Comparison of ENCODE assay signal across 18 cellular contexts in the genomic region with DNA sequence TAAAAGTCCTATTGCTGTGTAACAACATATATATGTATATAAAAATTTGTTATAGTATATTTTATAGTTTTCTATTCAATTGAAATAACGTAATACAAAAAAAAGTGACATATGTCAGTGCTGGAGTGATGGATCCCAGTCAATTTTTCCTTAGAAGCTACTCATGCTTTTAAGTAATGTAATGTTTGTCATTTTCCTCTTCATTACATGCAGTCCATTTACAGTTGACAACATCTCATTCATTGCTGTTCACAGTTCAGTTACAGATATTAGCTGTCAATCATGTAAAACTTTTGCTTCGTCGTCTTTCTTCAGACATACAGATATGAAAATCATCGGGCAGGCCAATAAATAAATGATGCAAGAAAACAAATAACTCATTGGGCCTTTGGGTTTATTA.
DNase-seq lines count a peak whose midpoint lies in the region; ATAC-seq and TF ChIP-seq lines count a peak whose summit lies in the region.
"Had no signal": no experiment of that assay in that cellular context is flagged by ENCODE, and none has a peak within 500 bp of the region (broad histone marks: within the 10 kb centered on the region; RNA-seq: fewer than 3 reads in every experiment).

No MANE protein-coding gene starts in this region.

- no peaks in the 10 kb centered on the region for H4K20me1 ChIP-seq in neural cell (ENCODE audit: insufficient read depth)
- H4K20me1 ChIP-seq: BLaER1 treated with 17β-estradiol and CSF1 and Interleukin-3, amounts not matched to agents 10 nM and 100 nM had no signal

- ATAC-seq in right lobe of liver (no peak), GM21423 (IDR thresholded peaks at IDR 0.05; ENCODE audit: unreplicated experiment) (no peak)
- ATAC-seq: A549; CD8-positive, alpha-beta T cell had no signal

- no peak overlapping the region for H3K4me2 ChIP-seq in neural cell (ENCODE audit: low read length)
- H3K4me2 ChIP-seq: A549; BLaER1 treated with 17β-estradiol and CSF1 and Interleukin-3, amounts not matched to agents 10 nM and 100 nM had no signal

- H3K27ac ChIP-seq in neural cell (ENCODE audit: low read length), result peak overlapping the region; percentile 49
- no peak overlapping the region for H3K27ac ChIP-seq in right lobe of liver
- H3K27ac ChIP-seq: 22Rv1; A549; BLaER1 treated with 17β-estradiol and CSF1 and Interleukin-3, amounts not matched to agents 10 nM and 100 nM; C4-2B had no signal

- H3K9me2 ChIP-seq in neural cell (ENCODE audit: insufficient read depth, low read length), result no peaks in the 10 kb centered on the region

- H3K27me3 ChIP-seq in neural cell (ENCODE audit: insufficient read depth, low read depth, low read length), result no peaks in the 10 kb centered on the region
- no peaks in the 10 kb centered on the region for H3K27me3 ChIP-seq in right lobe of liver
- H3K27me3 ChIP-seq: BLaER1 treated with 17β-estradiol and CSF1 and Interleukin-3, amounts not matched to agents 10 nM and 100 nM had no signal

- no peak for TF ChIP-seq POLR2A in right lobe of liver (IDR thresholded peaks at IDR 0.05)

- 62% methylated on average over 4 of the region's 4 CpGs for WGBS in right lobe of liver (ENCODE audit: insufficient coverage, low coverage, low lambda C conversion rate, missing lambda C conversion rate)

- H3K4me1 ChIP-seq in right lobe of liver, result no peaks in the 10 kb centered on the region
- H3K4me1 ChIP-seq: A549; BLaER1 treated with 17β-estradiol and CSF1 and Interleukin-3, amounts not matched to agents 10 nM and 100 nM; Caco-2 had no signal

- no peaks in the 10 kb centered on the region for H3K9me3 ChIP-seq in neural cell (ENCODE audit: low read length)
- no peaks in the 10 kb centered on the region for H3K9me3 ChIP-seq in right lobe of liver
- H3K9me3 ChIP-seq: A549; BLaER1 treated with 17β-estradiol and CSF1 and Interleukin-3, amounts not matched to agents 10 nM and 100 nM had no signal

- POLR2A ChIA-PET in HEK293T (lab: Yijun Ruan, JAX), result no interaction called here

- no peaks in the 10 kb centered on the region for H3K79me2 ChIP-seq in neural cell (replicated peaks; ENCODE audit: insufficient read depth, low read length)

- no peak overlapping the region for H2AFZ ChIP-seq in neural cell (ENCODE audit: low read depth, low read length)

- CTCF ChIA-PET in HEK293T (lab: Yijun Ruan, JAX), result no interaction called here

- intact Hi-C loops in right lobe of liver (cut with DNase I), result no loop called here

- H3K36me3 ChIP-seq in neural cell (ENCODE audit: insufficient read depth, low read length), result no peaks in the 10 kb centered on the region
- H3K36me3 ChIP-seq in right lobe of liver, result no peaks in the 10 kb centered on the region
- H3K36me3 ChIP-seq: BLaER1 treated with 17β-estradiol and CSF1 and Interleukin-3, amounts not matched to agents 10 nM and 100 nM had no signal

- no peak for TF ChIP-seq CTCF in neural cell (IDR thresholded peaks at IDR 0.05; ENCODE audit: poor library complexity, severe bottlenecking)
- no peak for TF ChIP-seq CTCF in right lobe of liver (IDR thresholded peaks at IDR 0.05)

- H3K4me3 ChIP-seq in neural cell (ENCODE audit: low read length), result no peak overlapping the region
- H3K4me3 ChIP-seq in right lobe of liver, result no peak overlapping the region
- H3K4me3 ChIP-seq: A549; BLaER1 treated with 17β-estradiol and CSF1 and Interleukin-3, amounts not matched to agents 10 nM and 100 nM had no signal

- no peak for TF ChIP-seq RAD21 in neural cell (conservative IDR thresholded peaks at IDR 0.05)

- no peak overlapping the region for H3K9ac ChIP-seq in neural cell (ENCODE audit: low read length)
- H3K9ac ChIP-seq: BLaER1 treated with 17β-estradiol and CSF1 and Interleukin-3, amounts not matched to agents 10 nM and 100 nM had no signal

- TF ChIP-seq EP300 in neural cell (conservative IDR thresholded peaks at IDR 0.05; ENCODE audit: poor library complexity, severe bottlenecking), result peak; percentile 99

- DNase-seq in DMS153 (lab: John Stamatoyannopoulos, UW), result peak; percentile 57
- no peak for DNase-seq in DMS153 treated with DMSO at 0.1 percent for 48 hours (lab: John Stamatoyannopoulos, UW; ENCODE audit: unreplicated experiment)
- DNase-seq in DMS53 (lab: John Stamatoyannopoulos, UW), result peak; percentile 49
- no peak for DNase-seq in HEK293T (ENCODE audit: extremely low spot score)
- DNase-seq in right lobe of liver, result no peak
- DNase-seq: AML-193; Caco-2; Calu3; CD4-positive, alpha-beta T cell; CD8-positive, alpha-beta T cell; DMS79 treated with DMSO at 0.1 percent for 48 hours; GF-D8 had no signal

- no peaks in the 10 kb centered on the region for H3F3A ChIP-seq in neural cell (ENCODE audit: insufficient read depth, low read length, poor library complexity, severe bottlenecking)

TF ChIP-seq in HEK293T, 16 proteins besides CTCF, POLR2A, EP300 and RAD21:
- TF ChIP-seq, protein P1, sequence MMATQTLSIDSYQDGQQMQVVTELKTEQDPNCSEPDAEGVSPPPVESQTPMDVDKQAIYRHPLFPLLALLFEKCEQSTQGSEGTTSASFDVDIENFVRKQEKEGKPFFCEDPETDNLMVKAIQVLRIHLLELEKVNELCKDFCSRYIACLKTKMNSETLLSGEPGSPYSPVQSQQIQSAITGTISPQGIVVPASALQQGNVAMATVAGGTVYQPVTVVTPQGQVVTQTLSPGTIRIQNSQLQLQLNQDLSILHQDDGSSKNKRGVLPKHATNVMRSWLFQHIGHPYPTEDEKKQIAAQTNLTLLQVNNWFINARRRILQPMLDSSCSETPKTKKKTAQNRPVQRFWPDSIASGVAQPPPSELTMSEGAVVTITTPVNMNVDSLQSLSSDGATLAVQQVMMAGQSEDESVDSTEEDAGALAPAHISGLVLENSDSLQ (IDR thresholded peaks at IDR 0.05), result peak; percentile 34
- TF ChIP-seq L3MBTL2 (conservative IDR thresholded peaks at IDR 0.05), result no peak

TF ChIP-seq in neural cell, 6 proteins besides CTCF, POLR2A, EP300 and RAD21:
- TF ChIP-seq EZH2 (IDR thresholded peaks at IDR 0.05; ENCODE audit: borderline replicate concordance, insufficient read depth, low read length, poor library complexity, severe bottlenecking) (no peak), TAF1 (IDR thresholded peaks at IDR 0.05; ENCODE audit: low read depth) (no peak), SMC3 (conservative IDR thresholded peaks at IDR 0.05; ENCODE audit: poor library complexity) (no peak), POLR2AphosphoS5 (IDR thresholded peaks at IDR 0.05) (peak; percentile 85), MXI1 (conservative IDR thresholded peaks at IDR 0.05; ENCODE audit: poor library complexity, severe bottlenecking) (no peak)
- TF ChIP-seq, protein P2, sequence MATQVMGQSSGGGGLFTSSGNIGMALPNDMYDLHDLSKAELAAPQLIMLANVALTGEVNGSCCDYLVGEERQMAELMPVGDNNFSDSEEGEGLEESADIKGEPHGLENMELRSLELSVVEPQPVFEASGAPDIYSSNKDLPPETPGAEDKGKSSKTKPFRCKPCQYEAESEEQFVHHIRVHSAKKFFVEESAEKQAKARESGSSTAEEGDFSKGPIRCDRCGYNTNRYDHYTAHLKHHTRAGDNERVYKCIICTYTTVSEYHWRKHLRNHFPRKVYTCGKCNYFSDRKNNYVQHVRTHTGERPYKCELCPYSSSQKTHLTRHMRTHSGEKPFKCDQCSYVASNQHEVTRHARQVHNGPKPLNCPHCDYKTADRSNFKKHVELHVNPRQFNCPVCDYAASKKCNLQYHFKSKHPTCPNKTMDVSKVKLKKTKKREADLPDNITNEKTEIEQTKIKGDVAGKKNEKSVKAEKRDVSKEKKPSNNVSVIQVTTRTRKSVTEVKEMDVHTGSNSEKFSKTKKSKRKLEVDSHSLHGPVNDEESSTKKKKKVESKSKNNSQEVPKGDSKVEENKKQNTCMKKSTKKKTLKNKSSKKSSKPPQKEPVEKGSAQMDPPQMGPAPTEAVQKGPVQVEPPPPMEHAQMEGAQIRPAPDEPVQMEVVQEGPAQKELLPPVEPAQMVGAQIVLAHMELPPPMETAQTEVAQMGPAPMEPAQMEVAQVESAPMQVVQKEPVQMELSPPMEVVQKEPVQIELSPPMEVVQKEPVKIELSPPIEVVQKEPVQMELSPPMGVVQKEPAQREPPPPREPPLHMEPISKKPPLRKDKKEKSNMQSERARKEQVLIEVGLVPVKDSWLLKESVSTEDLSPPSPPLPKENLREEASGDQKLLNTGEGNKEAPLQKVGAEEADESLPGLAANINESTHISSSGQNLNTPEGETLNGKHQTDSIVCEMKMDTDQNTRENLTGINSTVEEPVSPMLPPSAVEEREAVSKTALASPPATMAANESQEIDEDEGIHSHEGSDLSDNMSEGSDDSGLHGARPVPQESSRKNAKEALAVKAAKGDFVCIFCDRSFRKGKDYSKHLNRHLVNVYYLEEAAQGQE (IDR thresholded peaks at IDR 0.05; ENCODE audit: borderline replicate concordance), result peak; percentile 77

Comparison
In these comparisons a context has a peak if more than half of its experiments do, and no peak if none do; other contexts are left out.
1. DNase-seq: peak in DMS153 (single experiment) and DMS53 (single experiment); none in DMS153 treated with DMSO at 0.1 percent for 48 hours (single experiment), HEK293T (single experiment) and right lobe of liver (0 of 3).